1 cellular context compared by ENCODE assay signal in genomic region chr22:48081281-48081680, GRCh38.
TF ChIP-seq lines count a peak whose summit lies in the region.

No MANE protein-coding gene starts in this region.

TF ChIP-seq in H1, 55 proteins besides CTCF, POLR2A, EP300 and RAD21:
- no peak for TF ChIP-seq CHD2 (IDR thresholded peaks at IDR 0.05; ENCODE audit: low read length)
- no peak for TF ChIP-seq SIN3A (conservative IDR thresholded peaks at IDR 0.05 in 1 of 2, IDR thresholded peaks at IDR 0.05 in 1 of 2; ENCODE audit: low read depth in 1 of 2, low read length in 2 of 2)
- TF ChIP-seq SRF (IDR thresholded peaks at IDR 0.05; ENCODE audit: low read depth, low read length) = no peak
- no peak for TF ChIP-seq BCL11A (IDR thresholded peaks at IDR 0.05; ENCODE audit: low read depth in 2 of 2, low read length in 2 of 2)
TF ChIP-seq in H1: peak in this region for 0.
